Comparison of ENCODE assay signal across 8 cellular contexts in the genomic region with DNA sequence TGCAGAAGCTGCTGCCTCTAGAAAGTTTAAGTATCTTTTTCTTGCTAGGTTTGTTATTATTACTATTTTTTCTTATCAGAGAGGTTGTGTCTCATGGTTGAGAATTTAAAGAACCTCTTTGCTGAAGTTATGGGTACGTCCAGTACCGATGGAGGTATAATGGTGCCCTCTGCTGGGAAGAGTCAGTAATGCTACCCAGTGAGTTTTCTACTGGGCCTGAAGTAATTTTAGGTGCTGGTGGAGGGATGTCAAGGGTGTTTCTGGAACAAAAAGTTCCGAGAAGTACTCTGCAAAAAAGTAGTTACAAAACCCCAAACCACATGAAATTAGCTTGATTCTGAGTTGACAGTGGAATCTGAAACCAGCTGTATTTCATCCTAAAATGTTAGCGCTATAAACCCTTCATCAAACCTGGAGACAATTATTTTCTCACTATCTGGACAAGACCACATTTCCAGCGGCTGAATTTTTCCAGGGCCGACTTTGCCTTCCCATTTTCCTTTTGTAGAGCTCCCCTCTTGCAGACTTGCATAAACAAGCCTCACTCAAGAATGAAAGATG.
A peak's percentile ranks its signal among the peaks of the same experiment; 100 is the strongest.
DNase-seq lines count a peak whose midpoint lies in the region; ATAC-seq and FAIRE-seq lines count a peak whose summit lies in the region.

No MANE protein-coding gene starts in this region.

- ATAC-seq in HG03342 (IDR thresholded peaks at IDR 0.05; ENCODE audit: unreplicated experiment) (peak; percentile 83), HG03521 (IDR thresholded peaks at IDR 0.05; ENCODE audit: unreplicated experiment) (no peak)

- FAIRE-seq in RCC 7860 (lab: Jason Lieb, UNC), result peak; percentile 83
- FAIRE-seq in islet of Langerhans (lab: Jason Lieb, UNC), result peak; percentile 99

- DNase-seq in AG08395 (ENCODE audit: low spot score) (peak; percentile 59), GM04504 (ENCODE audit: low read depth) (peak; percentile 48), RCC 7860 (ENCODE audit: low spot score) (peak; percentile 8), T47D (ENCODE audit: low read depth in 1 of 2, low spot score in 1 of 2) (peak; percentile 53 to 65)
- DNase-seq in stimulated activated CD4-positive, alpha-beta T cell treated with anti-CD3 and anti-CD28 coated beads, Interleukin-4, amount 100 ng/mL, for 24 hours, result peak; percentile 25

- in situ Hi-C loops in T47D (cut with HindIII; ENCODE audit: low pct_unique_long_range_greater_than_20kb, low sequenced_read_pairs), result no loop called here

Comparison
In these comparisons a context has a peak if more than half of its experiments do, and no peak if none do; other contexts are left out.
1. DNase-seq: peak in every context shown above with its lines; median percentile 59 in AG08395; 59 in T47D; 48 in GM04504; 25 in stimulated activated CD4-positive, alpha-beta T cell treated with anti-CD3 and anti-CD28 coated beads, Interleukin-4, amount 100 ng/mL, for 24 hours; 8 in RCC 7860.